ENCODE assay signal across 8 cellular contexts in the genomic region with DNA sequence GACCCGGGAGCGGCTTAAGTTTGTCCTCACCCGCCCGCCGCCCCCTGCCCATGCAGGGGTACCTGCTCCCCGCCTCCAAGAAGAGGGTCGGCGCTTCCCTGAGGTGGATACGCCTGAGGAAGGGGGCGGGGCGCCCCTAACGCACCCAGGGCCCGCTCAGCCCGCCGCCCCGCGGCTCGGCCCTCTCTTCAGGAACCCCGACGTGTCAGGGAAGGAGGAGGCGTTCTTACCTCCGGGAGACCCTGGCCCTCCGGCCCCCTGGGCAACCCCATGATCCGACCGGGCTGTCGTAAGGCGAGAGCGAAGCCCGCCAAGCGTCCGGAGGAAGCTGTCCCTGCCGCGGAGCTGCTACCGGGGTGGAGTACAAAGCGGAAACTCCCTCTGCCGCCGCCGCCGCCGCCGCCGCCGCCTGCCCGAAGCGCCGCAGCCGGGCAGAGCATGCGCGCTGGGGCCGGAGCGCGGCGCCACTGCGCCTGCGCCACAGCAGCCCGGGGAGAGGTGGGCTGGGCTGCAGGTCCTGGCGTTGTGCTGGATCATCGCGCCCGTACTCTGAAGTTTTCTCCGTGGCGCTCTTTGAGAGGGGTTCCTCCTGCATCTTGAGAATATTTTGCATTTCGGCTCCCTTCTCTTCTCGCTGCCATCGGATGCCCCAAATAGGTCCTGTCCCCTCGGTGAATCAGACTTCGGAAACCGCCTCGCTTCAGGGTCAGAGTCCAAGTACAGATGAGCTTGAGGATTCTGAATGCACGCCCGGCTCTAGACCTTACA. TPM values are rescaled to one million over a fixed set of nuclear protein-coding genes. Genes with fewer than 3 reads are reported as not detected.
DNase-seq lines count a peak whose midpoint lies in the region; ATAC-seq and TF ChIP-seq lines count a peak whose summit lies in the region.

Gene CCDC93 (minus strand): TSS at position 347 of the 768 bp plus-strand sequence. CDS start 75 bp downstream, at position 272.

- peaks cover 37% of the 10 kb centered on the region for H3K27me3 Mint-ChIP-seq in progenitor cell of endocrine pancreas

- intact Hi-C loops in T-helper 1 cell treated with Interleukin-12 subunit alpha and Interleukin-12 subunit beta and Interleukin-4 antibody, amounts not matched to agents 30 ng/mL and 1 ng/mL, for 36 hours (cut with micrococcal nuclease): loop anchor here (1.0 to 5.0 kb wide), 10 partner anchors 11 to 1353 kb away; partner anchors contain the start of genes C2orf76, DBI, DDX18 and INSIG2
- intact Hi-C loops in left cardiac atrium (cut with DNase I): no loop called here
- intact Hi-C loops in upper lobe of right lung (cut with DNase I): no loop called here

- no peaks in the 10 kb centered on the region for H3K36me3 Mint-ChIP-seq in progenitor cell of endocrine pancreas (ENCODE audit: insufficient read depth)

- H3K27me3 ChIP-seq in upper lobe of right lung: no peaks in the 10 kb centered on the region

- DNase-seq in GM13976 (ENCODE audit: low spot score) (peak; percentile 97), NCI-H1417 treated with DMSO at 0.1 percent for 48 hours (lab: John Stamatoyannopoulos, UW) (peak; percentile 7), amniotic epithelial cell (ENCODE audit: low read depth) (peak; percentile 63), left cardiac atrium (peak; percentile 89), progenitor cell of endocrine pancreas (ENCODE audit: low spot score, unreplicated experiment) (peak; percentile 80), upper lobe of right lung (peak; percentile 94)

- peak within 1 kb of the TSS; percentile 91 for H3K27ac Mint-ChIP-seq in progenitor cell of endocrine pancreas

- no peaks in the 10 kb centered on the region for H3K9me3 Mint-ChIP-seq in progenitor cell of endocrine pancreas (ENCODE audit: low read depth)

- no peaks in the 10 kb centered on the region for H3K36me3 ChIP-seq in upper lobe of right lung

- H3K4me1 ChIP-seq in upper lobe of right lung: peaks cover 29% of the 10 kb centered on the region

- ATAC-seq in HG02798 (IDR thresholded peaks at IDR 0.05; ENCODE audit: poor library complexity, unreplicated experiment) (peak; percentile 93), left cardiac atrium (peak; percentile 96), upper lobe of right lung (peak; percentile 95)

- H3K27ac ChIP-seq in upper lobe of right lung: peak within 1 kb of the TSS; percentile 92

- no peak for TF ChIP-seq CTCF in GM13976 (IDR thresholded peaks at IDR 0.05; ENCODE audit: borderline replicate concordance, control extremely low read depth, extremely low read depth, insufficient read depth, missing control alignments)
- no peak for TF ChIP-seq CTCF in progenitor cell of endocrine pancreas (IDR thresholded peaks at IDR 0.05; ENCODE audit: unreplicated experiment)
- TF ChIP-seq CTCF in upper lobe of right lung (IDR thresholded peaks at IDR 0.05): no peak

- peak within 1 kb of the TSS; percentile 88 for H3K4me3 Mint-ChIP-seq in progenitor cell of endocrine pancreas (ENCODE audit: low read depth)

- no peaks in the 10 kb centered on the region for H3K9me3 ChIP-seq in upper lobe of right lung

- H3K4me3 ChIP-seq in upper lobe of right lung: peak within 1 kb of the TSS; percentile 100

- H3K4me1 Mint-ChIP-seq in progenitor cell of endocrine pancreas (ENCODE audit: low read depth): peaks cover 10% of the 10 kb centered on the region

- in situ Hi-C loops in GM13976 (cut with MboI; ENCODE audit: low sequenced_read_pairs, unreplicated experiment): no loop called here

RNA-seq across cellular contexts. Expression of gene CCDC93, which starts in this region (rescaled TPM):
- 34.8 and 41.2 TPM in 2 replicates for total RNA-seq in T-helper 1 cell treated with Interleukin-12 subunit alpha and Interleukin-12 subunit beta and Interleukin-4 antibody, amounts not matched to agents 30 ng/mL and 1 ng/mL, for 36 hours
- total RNA-seq in left cardiac atrium: 10 to 100 TPM; 18.3 to 24.6 TPM
- total RNA-seq in progenitor cell of endocrine pancreas: 63.4 and 67.4 TPM in 2 replicates
- 37.8 TPM for total RNA-seq in upper lobe of right lung

Comparison
In these comparisons a context has a peak if more than half of its experiments do, and no peak if none do; other contexts are left out.
1. Peak in every context shown above with its lines: DNase-seq, ATAC-seq, H3K4me3 ChIP-seq and H3K27ac ChIP-seq.
2. DNase-seq: peak in every context shown above with its lines; median percentile 97 in GM13976; 94 in upper lobe of right lung; 89 in left cardiac atrium; 80 in progenitor cell of endocrine pancreas; 63 in amniotic epithelial cell; 7 in NCI-H1417 treated with DMSO at 0.1 percent for 48 hours.